Comparison of ENCODE assay signal across 8 cellular contexts in genomic region chr16:12803203-12804093, GRCh38. TPM values are rescaled to one million over a fixed set of nuclear protein-coding genes. Genes with fewer than 3 reads are reported as not detected.
DNase-seq lines count a peak whose midpoint lies in the region; ATAC-seq and TF ChIP-seq lines count a peak whose summit lies in the region.

A gene with protein sequence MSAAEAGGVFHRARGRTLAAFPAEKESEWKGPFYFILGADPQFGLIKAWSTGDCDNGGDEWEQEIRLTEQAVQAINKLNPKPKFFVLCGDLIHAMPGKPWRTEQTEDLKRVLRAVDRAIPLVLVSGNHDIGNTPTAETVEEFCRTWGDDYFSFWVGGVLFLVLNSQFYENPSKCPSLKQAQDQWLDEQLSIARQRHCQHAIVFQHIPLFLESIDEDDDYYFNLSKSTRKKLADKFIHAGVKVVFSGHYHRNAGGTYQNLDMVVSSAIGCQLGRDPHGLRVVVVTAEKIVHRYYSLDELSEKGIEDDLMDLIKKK (minus strand): TSS chr16:12803887. CDS start chr16:12803776, 111 bp downstream.

- H3K4me3 ChIP-seq in AG10803 (ENCODE audit: low read length), result peak within 1 kb of the TSS; percentile 97

- H3K9me3 Mint-ChIP-seq in activated CD4-positive, alpha-beta T cell treated with anti-CD3 and anti-CD28 coated beads, Interleukin-2, amount 10 ng/mL, durations not matched to agents 7 days and 5 days, result no peaks in the 10 kb centered on the region

- peak; percentile 86 for ATAC-seq in GM19043 (IDR thresholded peaks at IDR 0.05; ENCODE audit: low read depth, unreplicated experiment)
- ATAC-seq in HG03354 (IDR thresholded peaks at IDR 0.05; ENCODE audit: poor library complexity, severe bottlenecking, unreplicated experiment), result peak; percentile 93
- ATAC-seq in left lobe of liver, result peak; percentile 95

- H3K27ac Mint-ChIP-seq in activated CD4-positive, alpha-beta T cell treated with anti-CD3 and anti-CD28 coated beads, Interleukin-2, amount 10 ng/mL, durations not matched to agents 7 days and 5 days, result peak within 1 kb of the TSS; percentile 95

- POLR2A ChIA-PET in activated CD4-positive, alpha-beta T cell treated with anti-CD3 and anti-CD28 coated beads, Interleukin-2, amount 10 ng/mL, durations not matched to agents 7 days and 5 days (lab: Charles Lee), result no interaction called here

- H3K4me1 Mint-ChIP-seq in activated CD4-positive, alpha-beta T cell treated with anti-CD3 and anti-CD28 coated beads, Interleukin-2, amount 10 ng/mL, durations not matched to agents 7 days and 5 days, result peaks cover 38% of the 10 kb centered on the region

- H3K36me3 Mint-ChIP-seq in activated CD4-positive, alpha-beta T cell treated with anti-CD3 and anti-CD28 coated beads, Interleukin-2, amount 10 ng/mL, durations not matched to agents 7 days and 5 days (ENCODE audit: low read depth), result peaks cover 13% of the 10 kb centered on the region

- CTCF ChIA-PET in activated CD4-positive, alpha-beta T cell treated with anti-CD3 and anti-CD28 coated beads, Interleukin-2, amount 10 ng/mL, durations not matched to agents 7 days and 5 days (lab: Charles Lee), result interaction anchor here (0.5 to 0.8 kb wide), 3 partner anchors 16 to 297 kb away, joined by 3 read pairs; no protein-coding TSS in a partner anchor

- no peaks in the 10 kb centered on the region for H3K27me3 Mint-ChIP-seq in activated CD4-positive, alpha-beta T cell treated with anti-CD3 and anti-CD28 coated beads, Interleukin-2, amount 10 ng/mL, durations not matched to agents 7 days and 5 days

- DNase-seq in AG10803 (ENCODE audit: low read depth), result peak; percentile 95
- DNase-seq in NCI-H524 (lab: John Stamatoyannopoulos, UW), result peak; percentile 89 to 91
- peak; percentile 88 for DNase-seq in activated CD4-positive, alpha-beta T cell treated with anti-CD3 and anti-CD28 coated beads, Interleukin-2, amount 10 ng/mL, durations not matched to agents 7 days and 5 days
- peak; percentile 62 for DNase-seq in cortex of kidney (lab: John Stamatoyannopoulos, UW)
- DNase-seq in left lobe of liver (ENCODE audit: low spot score), result peak; percentile 97
- DNase-seq in stimulated activated CD4-positive, alpha-beta T cell treated with anti-CD3 and anti-CD28 coated beads, Interleukin-1b, Interleukin-23, amount 100 ng/mL, for 48 hours, result peak; percentile 92

- no peak for TF ChIP-seq CTCF in AG10803 (conservative IDR thresholded peaks at IDR 0.05; ENCODE audit: low read length)

- H3K4me3 Mint-ChIP-seq in activated CD4-positive, alpha-beta T cell treated with anti-CD3 and anti-CD28 coated beads, Interleukin-2, amount 10 ng/mL, durations not matched to agents 7 days and 5 days, result peak within 1 kb of the TSS; percentile 95

RNA-seq across cellular contexts. Expression of the gene that starts here (rescaled TPM):
- total RNA-seq in activated CD4-positive, alpha-beta T cell treated with anti-CD3 and anti-CD28 coated beads, Interleukin-2, amount 10 ng/mL, durations not matched to agents 7 days and 5 days, result 10 to 100 TPM; 15.7 to 17.1 TPM
- total RNA-seq in left lobe of liver, result 34.0 TPM

Comparison
In these comparisons a context has a peak if more than half of its experiments do, and no peak if none do; other contexts are left out.
1. Peak in every context shown above with its lines: DNase-seq, ATAC-seq and H3K4me3 ChIP-seq.